Comparison of ENCODE assay signal across 20 cellular contexts in the genomic region with DNA sequence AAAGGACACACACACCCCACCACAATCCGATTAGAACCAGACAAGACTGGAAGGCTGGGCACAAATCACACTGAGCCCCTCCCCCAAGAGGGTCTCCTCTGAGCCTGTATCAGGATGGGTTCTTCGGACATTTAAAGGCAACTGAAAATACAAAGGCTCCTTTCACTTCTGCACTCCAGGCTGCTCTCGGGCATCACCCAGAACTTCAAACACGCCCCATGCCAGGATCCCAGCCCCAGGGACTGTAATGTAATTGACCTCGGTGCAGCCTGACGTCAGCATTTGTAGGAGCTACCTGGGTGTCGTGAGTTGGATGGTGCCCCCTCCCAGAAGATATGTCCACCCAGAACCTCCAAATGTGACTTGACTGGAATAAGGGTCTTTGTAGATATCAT.
DNase-seq lines count a peak whose midpoint lies in the region; ATAC-seq and TF ChIP-seq lines count a peak whose summit lies in the region.
"Had no signal": no experiment of that assay in that cellular context is flagged by ENCODE, and none has a peak within 500 bp of the region (broad histone marks: within the 10 kb centered on the region; RNA-seq: fewer than 3 reads in every experiment).

No MANE protein-coding gene starts in this region.

- H3K9me3 Mint-ChIP-seq in endodermal cell (peaks cover 9% of the 10 kb centered on the region), nephron (peaks cover 4% of the 10 kb centered on the region)
- H3K9me3 Mint-ChIP-seq: activated CD4-positive, alpha-beta T cell treated with anti-CD3 and anti-CD28 coated beads, Interleukin-2, amount 10 ng/mL, durations not matched to agents 24 days and 14 days; activated naive CD8-positive, alpha-beta T cell treated with anti-CD3 and anti-CD28 coated beads, Interleukin-2, amount 50 U/mL, for 24 hours; activated T-helper 2 cell treated with anti-CD3 and anti-CD28 coated beads, Interferon-gamma antibody, Interleukin-2, Interleukin-4, amounts not matched to agents 10 μg/mL and 5 μg/mL and 100 μg/mL, durations not matched to agents 14 hours and 24 hours and 36 hours; effector memory CD8-positive, alpha-beta T cell; naive thymus-derived CD4-positive, alpha-beta T cell had no signal

- H3K36me3 Mint-ChIP-seq in endodermal cell (ENCODE audit: low read depth) (no peaks in the 10 kb centered on the region), nephron (ENCODE audit: low read depth) (no peaks in the 10 kb centered on the region)
- H3K36me3 Mint-ChIP-seq: naive thymus-derived CD4-positive, alpha-beta T cell had no signal

- peak; percentile 10 for DNase-seq in SK-MEL-5 (ENCODE audit: low read depth, low spot score)
- no peak for DNase-seq in endodermal cell
- no peak for DNase-seq in tibial artery
- no peak for DNase-seq in DMS114 treated with DMSO at 0.1 percent for 48 hours (lab: John Stamatoyannopoulos, UW; ENCODE audit: unreplicated experiment)
- no peak for DNase-seq in T1000 (lab: John Stamatoyannopoulos, UW)
- DNase-seq: activated CD4-positive, alpha-beta T cell treated with anti-CD3 and anti-CD28 coated beads, Interleukin-2, amount 10 ng/mL, durations not matched to agents 24 days and 14 days; activated naive CD8-positive, alpha-beta T cell treated with anti-CD3 and anti-CD28 coated beads, Interleukin-2, amount 50 U/mL, for 24 hours; AML-193; Caco-2; effector memory CD8-positive, alpha-beta T cell; KBM-7; naive thymus-derived CD4-positive, alpha-beta T cell; NCI-H2029 treated with DMSO at 0.1 percent for 48 hours; NK-92 treated with Interleukin-12 subunit alpha and Interleukin-12 subunit beta, amount 100 ng/mL, for 24 hours; stimulated activated CD4-positive, alpha-beta T cell treated with anti-CD3 and anti-CD28 coated beads, Interleukin-12 subunit alpha, Interleukin-12 subunit beta, amount 100 ng/mL, for 4 hours had no signal

- peaks cover 4% of the 10 kb centered on the region for H3K4me1 Mint-ChIP-seq in endodermal cell
- H3K4me1 Mint-ChIP-seq in nephron: peaks cover 19% of the 10 kb centered on the region

- no peak overlapping the region for H3K4me3 ChIP-seq in endodermal cell (ENCODE audit: low read length)
- peak overlapping the region; percentile 22 to 24 for H3K4me3 ChIP-seq in tibial artery
- H3K4me3 ChIP-seq: lung, prostate gland had no signal

- H3K9me3 ChIP-seq in endodermal cell (ENCODE audit: control insufficient read depth, low read length): no peaks in the 10 kb centered on the region
- no peaks in the 10 kb centered on the region for H3K9me3 ChIP-seq in tibial artery
- H3K9me3 ChIP-seq: Caco-2, prostate gland had no signal

- H3K27me3 ChIP-seq in endodermal cell (ENCODE audit: control insufficient read depth, insufficient read depth, low read length, poor library complexity, severe bottlenecking): no peaks in the 10 kb centered on the region
- H3K27me3 ChIP-seq in tibial artery: no peaks in the 10 kb centered on the region

- ATAC-seq in GM18517 (IDR thresholded peaks at IDR 0.05; ENCODE audit: unreplicated experiment): no peak
- ATAC-seq: activated naive CD8-positive, alpha-beta T cell treated with anti-CD3 and anti-CD28 coated beads, Interleukin-2, amount 50 U/mL, for 24 hours; effector memory CD8-positive, alpha-beta T cell; naive thymus-derived CD4-positive, alpha-beta T cell had no signal

- H3K27me3 Mint-ChIP-seq in endodermal cell (ENCODE audit: insufficient read depth): peaks cover 2% of the 10 kb centered on the region
- peaks cover 18% of the 10 kb centered on the region for H3K27me3 Mint-ChIP-seq in nephron (ENCODE audit: low read depth)
- H3K27me3 Mint-ChIP-seq: activated CD4-positive, alpha-beta T cell treated with anti-CD3 and anti-CD28 coated beads, Interleukin-2, amount 10 ng/mL, durations not matched to agents 24 days and 14 days had no signal

- H3K36me3 ChIP-seq in endodermal cell (ENCODE audit: control insufficient read depth, insufficient read depth, low read length) (no peaks in the 10 kb centered on the region), tibial artery (no peaks in the 10 kb centered on the region)
- H3K36me3 ChIP-seq: prostate gland had no signal

- peak overlapping the region; percentile 98 for H3K27ac ChIP-seq in endodermal cell (ENCODE audit: low read depth, low read length)
- peak overlapping the region; percentile 76 to 78 for H3K27ac ChIP-seq in tibial artery
- H3K27ac ChIP-seq: prostate gland had no signal

- no peak overlapping the region for H3K27ac Mint-ChIP-seq in endodermal cell
- H3K27ac Mint-ChIP-seq in nephron: peak overlapping the region in 2 of 3 experiments; percentile 23 to 41
- H3K27ac Mint-ChIP-seq: activated CD4-positive, alpha-beta T cell treated with anti-CD3 and anti-CD28 coated beads, Interleukin-2, amount 10 ng/mL, durations not matched to agents 24 days and 14 days; activated naive CD8-positive, alpha-beta T cell treated with anti-CD3 and anti-CD28 coated beads, Interleukin-2, amount 50 U/mL, for 24 hours; activated T-helper 2 cell treated with anti-CD3 and anti-CD28 coated beads, Interferon-gamma antibody, Interleukin-2, Interleukin-4, amounts not matched to agents 10 μg/mL and 5 μg/mL and 100 μg/mL, durations not matched to agents 14 hours and 24 hours and 36 hours; effector memory CD8-positive, alpha-beta T cell had no signal

- no peaks in the 10 kb centered on the region for H3K4me1 ChIP-seq in endodermal cell (ENCODE audit: control insufficient read depth, insufficient read depth, low read length)
- peaks cover 0 to 54% (median 31%) of the 10 kb centered on the region in 4 donors for H3K4me1 ChIP-seq in tibial artery
- H3K4me1 ChIP-seq: Caco-2, prostate gland had no signal

- H3K4me3 Mint-ChIP-seq in endodermal cell (no peak overlapping the region), nephron (no peak overlapping the region)
- H3K4me3 Mint-ChIP-seq: activated CD4-positive, alpha-beta T cell treated with anti-CD3 and anti-CD28 coated beads, Interleukin-2, amount 10 ng/mL, durations not matched to agents 24 days and 14 days; activated naive CD8-positive, alpha-beta T cell treated with anti-CD3 and anti-CD28 coated beads, Interleukin-2, amount 50 U/mL, for 24 hours; effector memory CD8-positive, alpha-beta T cell; naive thymus-derived CD4-positive, alpha-beta T cell had no signal

- no peak overlapping the region for H3K9ac ChIP-seq in endodermal cell (ENCODE audit: extremely low read depth, low read length, poor library complexity, severe bottlenecking)

- in situ Hi-C loops in SK-MEL-5 (cut with HindIII; ENCODE audit: low pct_unique_long_range_greater_than_20kb, low sequenced_read_pairs): no loop called here

- TF ChIP-seq CTCF in endodermal cell (conservative IDR thresholded peaks at IDR 0.05) (no peak), nephron (IDR thresholded peaks at IDR 0.05; ENCODE audit: unreplicated experiment in 3 of 3) (no peak), tibial artery (IDR thresholded peaks at IDR 0.05) (no peak)

- 88 to 91% methylated on average over 6 to 7 of the region's 7 CpGs for WGBS in endodermal cell (ENCODE audit: insufficient coverage in 1 of 2, insufficient read length in 1 of 2), 2 experiments

- intact Hi-C loops in tibial artery (cut with DNase I; ENCODE audit: low total_unique reads): no loop called here
